18 cellular contexts compared by ENCODE assay signal in genomic region chr19:39963860-39964259, GRCh38. TPM values are rescaled to one million over a fixed set of nuclear protein-coding genes. Genes with fewer than 3 reads are reported as not detected.
"Had no signal": no experiment of that assay in that cellular context is flagged by ENCODE, and none has a peak within 500 bp of the region (broad histone marks: within the 10 kb centered on the region; RNA-seq: fewer than 3 reads in every experiment).

No MANE protein-coding gene starts in this region.

- H3K27me3 ChIP-seq: body of pancreas, cardiac muscle cell, ovary, right atrium auricular region, suprapubic skin, tibial nerve had no signal

- H3K36me3 ChIP-seq: cardiac muscle cell, heart left ventricle, ovary, right atrium auricular region, suprapubic skin, tibial nerve, WERI-Rb-1 had no signal

- H3K27me3 Mint-ChIP-seq: memory B cell; natural killer cell treated with Interleukin-12 subunit alpha and Interleukin-12 subunit beta and Interleukin-15 and Interleukin-18, amount 100 ng/mL, for 72 hours; stimulated activated naive CD8-positive, alpha-beta T cell treated with anti-CD3 and anti-CD28 coated beads, Interleukin-15, Interleukin-2, amounts not matched to agents 100 ng/mL and 50 ng/mL, for 24 hours had no signal

- ATAC-seq: body of pancreas; heart left ventricle; left colon; natural killer cell treated with Interleukin-12 subunit alpha and Interleukin-12 subunit beta and Interleukin-15 and Interleukin-18, amount 100 ng/mL, for 72 hours; psoas muscle had no signal

- H3K4me3 Mint-ChIP-seq: memory B cell; natural killer cell treated with Interleukin-12 subunit alpha and Interleukin-12 subunit beta and Interleukin-15 and Interleukin-18, amount 100 ng/mL, for 72 hours; stimulated activated naive CD8-positive, alpha-beta T cell treated with anti-CD3 and anti-CD28 coated beads, Interleukin-15, Interleukin-2, amounts not matched to agents 100 ng/mL and 50 ng/mL, for 24 hours had no signal

- H3K9me3 Mint-ChIP-seq: memory B cell; natural killer cell treated with Interleukin-12 subunit alpha and Interleukin-12 subunit beta and Interleukin-15 and Interleukin-18, amount 100 ng/mL, for 72 hours; stimulated activated naive CD8-positive, alpha-beta T cell treated with anti-CD3 and anti-CD28 coated beads, Interleukin-15, Interleukin-2, amounts not matched to agents 100 ng/mL and 50 ng/mL, for 24 hours had no signal

- H3K9me3 ChIP-seq: body of pancreas, heart left ventricle, ovary, psoas muscle, right atrium auricular region, suprapubic skin, tibial nerve had no signal

- H3K27ac ChIP-seq: body of pancreas, cardiac muscle cell, heart left ventricle, ovary, psoas muscle, right atrium auricular region, suprapubic skin, tibial nerve, WERI-Rb-1 had no signal

- H3K36me3 Mint-ChIP-seq: memory B cell; natural killer cell treated with Interleukin-12 subunit alpha and Interleukin-12 subunit beta and Interleukin-15 and Interleukin-18, amount 100 ng/mL, for 72 hours had no signal

- DNase-seq: activated CD4-positive, alpha-beta T cell treated with anti-CD3 and anti-CD28 coated beads, Interleukin-2, amount 50 U/mL, for 1 hour; activated CD4-positive, CD25-positive, alpha-beta regulatory T cell treated with anti-CD3 and anti-CD28 coated beads, Interleukin-2, amount 50 U/mL, for 72 hours; activated naive CD4-positive, alpha-beta T cell treated with Interleukin-2 at 50 U/mL for 16 hours; anterior cingulate cortex; body of pancreas; heart left ventricle; left colon; ovary; psoas muscle; stimulated activated CD4-positive, alpha-beta T cell treated with anti-CD3 and anti-CD28 coated beads, Interleukin-4, amount 100 ng/mL, for 24 hours; WERI-Rb-1 had no signal

- H3K27ac Mint-ChIP-seq: memory B cell; stimulated activated naive CD8-positive, alpha-beta T cell treated with anti-CD3 and anti-CD28 coated beads, Interleukin-15, Interleukin-2, amounts not matched to agents 100 ng/mL and 50 ng/mL, for 24 hours had no signal

- H3K4me1 ChIP-seq: body of pancreas, heart left ventricle, psoas muscle, suprapubic skin, tibial nerve had no signal

- H3K4me3 ChIP-seq: body of pancreas, cardiac muscle cell, heart left ventricle, ovary, psoas muscle, right atrium auricular region, suprapubic skin, tibial nerve had no signal

RNA-seq across cellular contexts. Expression of gene FCGBP, which starts 29.4 kb away (rescaled TPM):
- polyA plus RNA-seq: cardiac muscle cell had no signal
